In the genomic region with DNA sequence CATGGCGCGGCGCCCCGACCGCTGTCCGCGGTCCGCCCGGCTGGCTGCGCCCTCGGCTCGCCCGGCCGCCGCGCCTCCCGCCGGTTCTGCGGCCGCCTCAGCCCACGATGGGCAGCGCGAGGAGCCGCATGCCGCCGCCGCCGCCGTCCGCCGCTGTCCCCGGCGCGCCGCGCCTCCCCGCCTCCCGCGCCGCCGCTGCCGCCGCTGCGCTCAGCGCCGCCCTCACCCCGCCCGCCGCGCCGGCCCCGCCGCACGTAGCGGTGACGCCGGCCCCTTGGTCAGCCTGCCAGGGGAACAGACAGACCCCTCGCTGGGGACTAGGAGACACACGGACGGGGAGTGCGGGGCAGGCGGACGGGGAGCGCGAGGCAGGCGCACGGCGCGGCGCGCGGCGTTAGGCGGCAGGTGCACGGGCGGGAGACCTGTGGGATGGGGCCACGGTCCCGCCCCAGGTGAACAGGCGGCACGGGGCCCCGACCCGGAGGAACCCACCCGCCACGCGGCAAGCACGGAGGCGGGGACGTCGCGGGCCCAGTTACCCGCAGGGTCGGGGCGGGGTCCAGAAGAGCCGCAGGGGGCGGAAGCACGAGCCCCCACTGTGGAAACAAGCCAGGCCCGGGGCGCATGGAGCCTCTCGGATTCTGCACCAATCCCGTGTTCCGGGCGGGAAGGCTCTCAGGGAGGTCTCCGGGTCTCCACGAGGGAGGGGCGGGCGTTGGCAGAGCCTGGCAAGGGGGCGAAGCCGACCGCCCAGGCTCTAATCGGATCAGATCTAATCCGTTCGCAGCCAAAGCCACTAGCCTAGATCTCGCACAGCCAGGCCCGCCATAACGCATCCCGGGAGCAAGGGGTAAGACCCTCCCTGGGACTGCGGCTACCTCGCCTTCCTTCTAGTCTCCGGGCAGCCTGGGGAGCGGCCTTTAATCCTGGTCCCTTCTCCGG, we compare ENCODE assay signal across 8 cellular contexts. TPM values are rescaled to one million over a fixed set of nuclear protein-coding genes. Genes with fewer than 3 reads are reported as not detected.
DNase-seq lines count a peak whose midpoint lies in the region; ATAC-seq and TF ChIP-seq lines count a peak whose summit lies in the region.

A gene with protein sequence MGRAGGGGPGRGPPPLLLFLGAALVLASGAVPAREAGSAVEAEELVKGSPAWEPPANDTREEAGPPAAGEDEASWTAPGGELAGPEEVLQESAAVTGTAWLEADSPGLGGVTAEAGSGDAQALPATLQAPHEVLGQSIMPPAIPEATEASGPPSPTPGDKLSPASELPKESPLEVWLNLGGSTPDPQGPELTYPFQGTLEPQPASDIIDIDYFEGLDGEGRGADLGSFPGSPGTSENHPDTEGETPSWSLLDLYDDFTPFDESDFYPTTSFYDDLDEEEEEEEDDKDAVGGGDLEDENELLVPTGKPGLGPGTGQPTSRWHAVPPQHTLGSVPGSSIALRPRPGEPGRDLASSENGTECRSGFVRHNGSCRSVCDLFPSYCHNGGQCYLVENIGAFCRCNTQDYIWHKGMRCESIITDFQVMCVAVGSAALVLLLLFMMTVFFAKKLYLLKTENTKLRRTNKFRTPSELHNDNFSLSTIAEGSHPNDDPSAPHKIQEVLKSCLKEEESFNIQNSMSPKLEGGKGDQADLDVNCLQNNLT (minus strand): TSS at position 175 of the 942 bp plus-strand sequence. CDS start 172 bp downstream, at position 3.

- H3K4me3 Mint-ChIP-seq in activated CD8-positive, alpha-beta T cell treated with anti-CD3 and anti-CD28 coated beads, Interleukin-2, amount 10 ng/mL, durations not matched to agents 7 days and 5 days = peak within 1 kb of the TSS; percentile 60
- H3K4me3 Mint-ChIP-seq in naive thymus-derived CD4-positive, alpha-beta T cell = peak within 1 kb of the TSS; percentile 32 to 80 (median 68)

- H3K27ac ChIP-seq in naive thymus-derived CD4-positive, alpha-beta T cell (ENCODE audit: low read depth, low read length) = no peak within 1 kb of the TSS
- H3K27ac ChIP-seq in upper lobe of left lung = peak within 1 kb of the TSS in 1 of 4 donors; percentile 18

- peak within 1 kb of the TSS; percentile 41 for H3K4me3 ChIP-seq in naive thymus-derived CD4-positive, alpha-beta T cell (ENCODE audit: low read length)
- H3K4me3 ChIP-seq in upper lobe of left lung = peak within 1 kb of the TSS; percentile 22 to 85 (median 82)

- peaks cover 3 to 9% of the 10 kb centered on the region in 2 donors for H3K27me3 ChIP-seq in naive thymus-derived CD4-positive, alpha-beta T cell (ENCODE audit: control insufficient read depth in 2 of 2, insufficient read depth in 2 of 2, low read length in 2 of 2)
- peaks cover 0 to 23% (median 14%) of the 10 kb centered on the region in 4 donors for H3K27me3 ChIP-seq in upper lobe of left lung

- H3K36me3 Mint-ChIP-seq in activated CD8-positive, alpha-beta T cell treated with anti-CD3 and anti-CD28 coated beads, Interleukin-2, amount 10 ng/mL, durations not matched to agents 7 days and 5 days (ENCODE audit: low read depth) = no peaks in the 10 kb centered on the region
- H3K36me3 Mint-ChIP-seq in naive thymus-derived CD4-positive, alpha-beta T cell = no peaks in the 10 kb centered on the region

- TF ChIP-seq POLR2A in erythroblast (IDR thresholded peaks at IDR 0.05; ENCODE audit: low read length) = no peak
- no peak for TF ChIP-seq POLR2A in upper lobe of left lung (IDR thresholded peaks at IDR 0.05)

- TF ChIP-seq CTCF in upper lobe of left lung (IDR thresholded peaks at IDR 0.05) = no peak

- peaks cover 0 to 5% of the 10 kb centered on the region in 2 donors for H3K4me1 ChIP-seq in naive thymus-derived CD4-positive, alpha-beta T cell (ENCODE audit: control insufficient read depth in 2 of 2, insufficient read depth in 2 of 2, low read length in 2 of 2)
- peaks cover 14 to 20% (median 16%) of the 10 kb centered on the region in 4 donors for H3K4me1 ChIP-seq in upper lobe of left lung

- peaks cover 36% of the 10 kb centered on the region for H3K27me3 Mint-ChIP-seq in activated CD8-positive, alpha-beta T cell treated with anti-CD3 and anti-CD28 coated beads, Interleukin-2, amount 10 ng/mL, durations not matched to agents 7 days and 5 days (ENCODE audit: low read depth)
- H3K27me3 Mint-ChIP-seq in naive thymus-derived CD4-positive, alpha-beta T cell = peaks cover 7 to 51% (median 17%) of the 10 kb centered on the region in 5 donors

- POLR2A ChIA-PET in activated CD8-positive, alpha-beta T cell treated with anti-CD3 and anti-CD28 coated beads, Interleukin-2, amount 10 ng/mL, durations not matched to agents 7 days and 5 days (lab: Charles Lee) = interaction anchor here (1.3 kb wide), 1 partner anchor 57 kb away, joined by 3 read pairs; no protein-coding TSS in a partner anchor
- POLR2A ChIA-PET in naive thymus-derived CD4-positive, alpha-beta T cell (lab: Charles Lee) = no interaction called here

- ATAC-seq in HG02885 (IDR thresholded peaks at IDR 0.05; ENCODE audit: poor library complexity, unreplicated experiment) = peak; percentile 56
- ATAC-seq in activated CD8-positive, alpha-beta T cell treated with anti-CD3 and anti-CD28 coated beads, Interleukin-2, amount 10 ng/mL, durations not matched to agents 7 days and 5 days = peak; percentile 57
- peak; percentile 64 for ATAC-seq in naive thymus-derived CD4-positive, alpha-beta T cell
- ATAC-seq in upper lobe of left lung (ENCODE audit: low FRiP score in 2 of 2) = peak; percentile 45 to 50
- no peak for ATAC-seq in GM18861 (IDR thresholded peaks at IDR 0.05; ENCODE audit: unreplicated experiment)

- CTCF ChIA-PET in activated CD8-positive, alpha-beta T cell treated with anti-CD3 and anti-CD28 coated beads, Interleukin-2, amount 10 ng/mL, durations not matched to agents 7 days and 5 days (lab: Charles Lee) = no interaction called here
- CTCF ChIA-PET in naive thymus-derived CD4-positive, alpha-beta T cell (lab: Charles Lee) = no interaction called here

- DNase-seq in CD1c-positive myeloid dendritic cell (ENCODE audit: extremely low spot score) (peak; percentile 37), erythroblast (lab: John Stamatoyannopoulos, UW) (peak; percentile 38 to 45), upper lobe of left lung (peak in 1 of 2 donors; percentile 90), NCI-H2171 (lab: John Stamatoyannopoulos, UW) (no peak)
- DNase-seq in activated CD8-positive, alpha-beta T cell treated with anti-CD3 and anti-CD28 coated beads, Interleukin-2, amount 10 ng/mL, durations not matched to agents 7 days and 5 days = peak; percentile 26
- peak in 8 of 9 donors; percentile 8 to 67 (median 24) for DNase-seq in naive thymus-derived CD4-positive, alpha-beta T cell

- no peaks in the 10 kb centered on the region for H3K36me3 ChIP-seq in naive thymus-derived CD4-positive, alpha-beta T cell (ENCODE audit: control insufficient read depth in 2 of 3, insufficient read depth in 3 of 3, low read length in 3 of 3)
- no peaks in the 10 kb centered on the region for H3K36me3 ChIP-seq in upper lobe of left lung

- peaks cover 5% of the 10 kb centered on the region for H3K4me1 Mint-ChIP-seq in activated CD8-positive, alpha-beta T cell treated with anti-CD3 and anti-CD28 coated beads, Interleukin-2, amount 10 ng/mL, durations not matched to agents 7 days and 5 days (ENCODE audit: low read depth)
- H3K4me1 Mint-ChIP-seq in naive thymus-derived CD4-positive, alpha-beta T cell = peaks cover 0 to 9% (median 0%) of the 10 kb centered on the region in 7 donors

- H3K9me3 Mint-ChIP-seq in activated CD8-positive, alpha-beta T cell treated with anti-CD3 and anti-CD28 coated beads, Interleukin-2, amount 10 ng/mL, durations not matched to agents 7 days and 5 days (ENCODE audit: insufficient read depth) = no peaks in the 10 kb centered on the region
- H3K9me3 Mint-ChIP-seq in naive thymus-derived CD4-positive, alpha-beta T cell = peaks cover 0 to 1% (median 0%) of the 10 kb centered on the region in 11 donors

- no peak within 1 kb of the TSS for H3K27ac Mint-ChIP-seq in activated CD8-positive, alpha-beta T cell treated with anti-CD3 and anti-CD28 coated beads, Interleukin-2, amount 10 ng/mL, durations not matched to agents 7 days and 5 days
- H3K27ac Mint-ChIP-seq in naive thymus-derived CD4-positive, alpha-beta T cell = no peak within 1 kb of the TSS

- 10 to 47% methylated on average over 8 to 58 of the region's 121 CpGs for WGBS in upper lobe of left lung, 2 donors

- no peak for TF ChIP-seq EP300 in upper lobe of left lung (IDR thresholded peaks at IDR 0.05)

- intact Hi-C loops in naive thymus-derived CD4-positive, alpha-beta T cell (cut with micrococcal nuclease) = loop anchor here (1.0 to 5.0 kb wide), 2 partner anchors 66 to 203 kb away; a partner anchor contains a TSS

- H3K9me3 ChIP-seq in naive thymus-derived CD4-positive, alpha-beta T cell (ENCODE audit: control insufficient read depth in 2 of 3, low read length in 3 of 3) = no peaks in the 10 kb centered on the region
- no peaks in the 10 kb centered on the region for H3K9me3 ChIP-seq in upper lobe of left lung

RNA-seq across cellular contexts. Expression of the gene that starts here (rescaled TPM):
- total RNA-seq in activated CD8-positive, alpha-beta T cell treated with anti-CD3 and anti-CD28 coated beads, Interleukin-2, amount 10 ng/mL, durations not matched to agents 7 days and 5 days = under 1 TPM; 0.37 to 0.42 TPM
- total RNA-seq in naive thymus-derived CD4-positive, alpha-beta T cell = under 1 TPM in 4 of 5 experiments, not detected in 1; 0.10 to 0.51 (median 0.43) TPM
- polyA plus RNA-seq in naive thymus-derived CD4-positive, alpha-beta T cell = not detected
- total RNA-seq in upper lobe of left lung = 10 to 100 TPM in 1 of 6 donors, 1 to 10 TPM in 5; 4.2 to 12.3 (median 6.5) TPM

Comparison
In these comparisons a context has a peak if more than half of its experiments do, and no peak if none do; other contexts are left out.
1. Peak in DNase-seq and ATAC-seq in activated CD8-positive, alpha-beta T cell treated with anti-CD3 and anti-CD28 coated beads, Interleukin-2, amount 10 ng/mL, durations not matched to agents 7 days and 5 days; RNA of the gene not detected or under 1 TPM.
2. Peak in DNase-seq, ATAC-seq and H3K4me3 ChIP-seq in naive thymus-derived CD4-positive, alpha-beta T cell; RNA of the gene not detected or under 1 TPM.